1 cellular context compared by ENCODE assay signal in the genomic region with DNA sequence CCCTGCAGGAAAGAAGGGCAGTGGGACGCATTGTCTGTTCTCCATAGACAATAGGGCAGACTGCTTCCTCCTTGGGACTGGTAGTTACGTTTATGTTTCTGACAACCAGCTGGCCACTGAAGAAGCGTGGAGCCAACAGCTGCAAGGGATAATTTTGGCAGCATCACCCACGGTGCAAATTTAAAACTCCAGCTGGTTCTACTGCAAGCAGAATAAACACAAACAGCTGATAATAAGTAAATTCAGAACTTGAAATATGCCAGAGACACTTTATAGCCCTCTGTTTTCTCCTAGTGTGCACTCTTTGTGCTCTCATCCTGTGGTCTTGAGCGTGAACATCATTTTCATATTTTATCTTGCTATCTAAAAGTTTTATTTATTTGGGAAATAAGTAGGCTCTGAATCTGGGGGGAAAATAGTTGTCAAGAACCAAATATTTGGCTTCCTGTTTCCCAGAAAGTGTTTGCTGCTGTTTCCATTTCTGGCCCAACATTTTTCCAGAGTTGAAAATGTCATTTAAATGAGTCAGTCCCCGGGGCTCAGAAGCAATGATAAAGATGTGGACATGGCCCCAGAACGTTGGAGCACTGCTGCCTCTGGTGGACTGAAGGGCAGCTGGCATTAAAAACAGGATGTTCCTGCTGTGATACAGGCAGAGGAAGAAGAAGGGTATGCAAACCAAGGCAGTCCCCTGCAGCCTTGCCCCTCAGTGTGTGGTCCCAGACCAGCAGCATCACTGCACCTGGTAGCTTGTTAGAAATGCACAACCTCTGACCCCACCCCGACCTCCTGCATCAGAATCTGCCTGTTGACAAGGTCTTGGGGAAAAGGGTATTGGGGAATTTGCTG.
TF ChIP-seq lines count a peak whose summit lies in the region.

No MANE protein-coding gene starts in this region.

TF ChIP-seq in SK-N-SH treated with all-trans-retinoic acid at 6 μM for 48 hours, 23 proteins besides CTCF, POLR2A, EP300 and RAD21 (continued from another document):
- TF ChIP-seq, protein P1, sequence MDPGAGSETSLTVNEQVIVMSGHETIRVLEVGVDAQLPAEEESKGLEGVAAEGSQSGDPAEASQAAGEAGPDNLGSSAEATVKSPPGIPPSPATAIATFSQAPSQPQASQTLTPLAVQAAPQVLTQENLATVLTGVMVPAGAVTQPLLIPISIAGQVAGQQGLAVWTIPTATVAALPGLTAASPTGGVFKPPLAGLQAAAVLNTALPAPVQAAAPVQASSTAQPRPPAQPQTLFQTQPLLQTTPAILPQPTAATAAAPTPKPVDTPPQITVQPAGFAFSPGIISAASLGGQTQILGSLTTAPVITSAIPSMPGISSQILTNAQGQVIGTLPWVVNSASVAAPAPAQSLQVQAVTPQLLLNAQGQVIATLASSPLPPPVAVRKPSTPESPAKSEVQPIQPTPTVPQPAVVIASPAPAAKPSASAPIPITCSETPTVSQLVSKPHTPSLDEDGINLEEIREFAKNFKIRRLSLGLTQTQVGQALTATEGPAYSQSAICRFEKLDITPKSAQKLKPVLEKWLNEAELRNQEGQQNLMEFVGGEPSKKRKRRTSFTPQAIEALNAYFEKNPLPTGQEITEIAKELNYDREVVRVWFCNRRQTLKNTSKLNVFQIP (CRISPR knock-in tag; IDR thresholded peaks at IDR 0.05; ENCODE audit: borderline replicate concordance, low read depth), result no peak
- TF ChIP-seq ESRRG (CRISPR knock-in tag; IDR thresholded peaks at IDR 0.05), result no peak
